Comparison of ENCODE assay signal across 17 cellular contexts in genomic region chr1:3467096-3468036, GRCh38. TPM values are rescaled to one million over a fixed set of nuclear protein-coding genes. Genes with fewer than 3 reads are reported as not detected.
DNase-seq lines count a peak whose midpoint lies in the region; ATAC-seq and TF ChIP-seq lines count a peak whose summit lies in the region.
"Had no signal": no experiment of that assay in that cellular context is flagged by ENCODE, and none has a peak within 500 bp of the region (broad histone marks: within the 10 kb centered on the region; RNA-seq: fewer than 3 reads in every experiment).

No MANE protein-coding gene starts in this region.

- H2BK15ac ChIP-seq in mesendoderm (replicated peaks; ENCODE audit: low read depth): no peak overlapping the region

- intact Hi-C loops in A673 (cut with micrococcal nuclease; ENCODE audit: unreplicated experiment): no loop called here
- intact Hi-C loops in heart left ventricle (cut with DNase I): no loop called here

- H3K4ac ChIP-seq in mesendoderm (ENCODE audit: low read depth, low read length): no peak overlapping the region

- H3K4me2 ChIP-seq in osteoblast (ENCODE audit: insufficient read depth, low read length): no peak overlapping the region
- no peak overlapping the region for H3K4me2 ChIP-seq in mesendoderm (ENCODE audit: low read length)

- 85 to 92% (median 88%) methylated on average over 16 to 35 of the region's 35 CpGs for WGBS in heart left ventricle, 4 donors
- WGBS in mesendoderm (ENCODE audit: extremely low coverage, insufficient coverage, low lambda C conversion rate): no CpG with 5 or more reads among the region's 35 CpGs

- H4K5ac ChIP-seq in mesendoderm (ENCODE audit: low read length): no peak overlapping the region

- H3K4me1 ChIP-seq in A673 (ENCODE audit: insufficient read depth, low read length, poor library complexity, severe bottlenecking): peaks cover 18% of the 10 kb centered on the region
- peaks cover 0 to 12% (median 8%) of the 10 kb centered on the region in 12 donors for H3K4me1 ChIP-seq in heart left ventricle
- peaks cover 3% of the 10 kb centered on the region for H3K4me1 ChIP-seq in osteoblast (ENCODE audit: insufficient read depth, low read length)
- peaks cover 5% of the 10 kb centered on the region for H3K4me1 ChIP-seq in mesendoderm (ENCODE audit: control insufficient read depth, low read depth, low read length)
- H3K4me1 ChIP-seq: ascending aorta, uterus had no signal

- H3K27ac ChIP-seq in A673 (ENCODE audit: low read depth, low read length, poor library complexity, severe bottlenecking) (peak overlapping the region; percentile 16), heart left ventricle (no peak overlapping the region), osteoblast (ENCODE audit: low read depth, low read length) (no peak overlapping the region), mesendoderm (ENCODE audit: low read depth, low read length) (no peak overlapping the region)
- H3K27ac ChIP-seq: ascending aorta, dorsolateral prefrontal cortex, uterus had no signal

- no peak overlapping the region for H2BK5ac ChIP-seq in mesendoderm (ENCODE audit: low read length)

- H3K27me3 ChIP-seq in A673 (replicated peaks; ENCODE audit: insufficient read depth, low read depth, low read length, poor library complexity) (no peaks in the 10 kb centered on the region), heart left ventricle (no peaks in the 10 kb centered on the region), osteoblast (ENCODE audit: insufficient read depth, low read length) (peaks cover 6% of the 10 kb centered on the region), mesendoderm (ENCODE audit: insufficient read depth, low read length, poor library complexity) (no peaks in the 10 kb centered on the region)
- H3K27me3 ChIP-seq: ascending aorta, dorsolateral prefrontal cortex, uterus had no signal

- DNase-seq in A673 (ENCODE audit: low spot score) (no peak), Daoy (ENCODE audit: low read depth) (peak; percentile 34), heart left ventricle (peak in 3 of 5 donors; percentile 22 to 49 (median 24)), osteoblast (ENCODE audit: insufficient read length, low spot score, missing footprints) (peak; percentile 95), mesendoderm (no peak), GM20000 (ENCODE audit: low spot score) (no peak)
- DNase-seq: activated naive CD4-positive, alpha-beta T cell treated with anti-CD3 and anti-CD28 coated beads, Interleukin-2, amount 50 U/mL, for 16 hours; activated T-cell treated with anti-CD3 and anti-CD28 coated beads, Interleukin-2, amount 50 U/mL, for 72 hours; central memory CD4-positive, alpha-beta T cell; H9; SHP77 treated with DMSO at 0.1 percent for 48 hours; uterus had no signal

- H2AFZ ChIP-seq in osteoblast (ENCODE audit: low read length): no peak overlapping the region

- H2BK120ac ChIP-seq in mesendoderm (ENCODE audit: low read depth, low read length): no peak overlapping the region

- no peaks in the 10 kb centered on the region for H4K20me1 ChIP-seq in osteoblast (ENCODE audit: insufficient read depth, low read length)

- H3K36me3 ChIP-seq in A673 (ENCODE audit: insufficient read depth, low read length, poor library complexity, severe bottlenecking): no peaks in the 10 kb centered on the region
- H3K36me3 ChIP-seq in heart left ventricle: no peaks in the 10 kb centered on the region
- no peaks in the 10 kb centered on the region for H3K36me3 ChIP-seq in osteoblast (ENCODE audit: insufficient read depth, low read length)
- H3K36me3 ChIP-seq in mesendoderm (ENCODE audit: control insufficient read depth, insufficient read depth, low read length): no peaks in the 10 kb centered on the region
- H3K36me3 ChIP-seq: ascending aorta, uterus had no signal

- CTCF ChIA-PET in A673 (lab: Charles Lee): interaction anchor here (1.3 kb wide), 1 partner anchor 14 kb away, joined by 4 read pairs; no protein-coding TSS in a partner anchor

- no peak overlapping the region for H3K56ac ChIP-seq in mesendoderm (ENCODE audit: low read length)

- TF ChIP-seq POLR2A in heart left ventricle (IDR thresholded peaks at IDR 0.05): no peak

- ATAC-seq in heart left ventricle (no peak), GM18520 (IDR thresholded peaks at IDR 0.05; ENCODE audit: unreplicated experiment) (no peak)
- ATAC-seq: activated T-cell treated with anti-CD3 and anti-CD28 coated beads, Interleukin-2, amount 50 U/mL, for 72 hours; K562 had no signal

- no peak for TF ChIP-seq CTCF in A673 (conservative IDR thresholded peaks at IDR 0.05; ENCODE audit: low read depth, low read length)
- TF ChIP-seq CTCF in heart left ventricle (IDR thresholded peaks at IDR 0.05): no peak
- TF ChIP-seq CTCF in osteoblast (IDR thresholded peaks at IDR 0.05; ENCODE audit: extremely low read depth, low read depth, low read length): no peak
- no peak for TF ChIP-seq CTCF in GM20000 (IDR thresholded peaks at IDR 0.05; ENCODE audit: extremely low read depth, missing control alignments)

- H3K23ac ChIP-seq in mesendoderm (ENCODE audit: low read length): no peak overlapping the region

- H3K79me2 ChIP-seq in osteoblast (ENCODE audit: insufficient read depth, low read length): no peaks in the 10 kb centered on the region
- no peaks in the 10 kb centered on the region for H3K79me2 ChIP-seq in mesendoderm (ENCODE audit: control insufficient read depth, insufficient read depth, low read length)

- H4K8ac ChIP-seq in mesendoderm (ENCODE audit: low read depth, low read length): no peak overlapping the region

- no peaks in the 10 kb centered on the region for H3K79me1 ChIP-seq in mesendoderm (ENCODE audit: low read length)

- no peak overlapping the region for H3K18ac ChIP-seq in mesendoderm (ENCODE audit: low read length)

- H3K4me3 ChIP-seq in A673 (ENCODE audit: low read depth, low read length, poor library complexity, severe bottlenecking) (no peak overlapping the region), heart left ventricle (no peak overlapping the region), osteoblast (ENCODE audit: insufficient read depth, low read length) (no peak overlapping the region), mesendoderm (ENCODE audit: low read length) (no peak overlapping the region)
- H3K4me3 ChIP-seq: ascending aorta, dorsolateral prefrontal cortex, K562, uterus had no signal

- BruUV-seq in A673 (replicated peaks; lab: Mats Ljungman, UMichigan): no TSS peak

- H3K9me3 ChIP-seq in A673 (ENCODE audit: low read depth, low read length, poor library complexity, severe bottlenecking) (no peaks in the 10 kb centered on the region), heart left ventricle (no peaks in the 10 kb centered on the region), osteoblast (ENCODE audit: low read depth, low read length) (no peaks in the 10 kb centered on the region)
- H3K9me3 ChIP-seq: ascending aorta, uterus had no signal

- POLR2A ChIA-PET in A673 (lab: Charles Lee; ENCODE audit: low non-redundant PET): no interaction called here

- H2AK5ac ChIP-seq in mesendoderm (ENCODE audit: low read length): no peak overlapping the region

- no peak overlapping the region for H3K9ac ChIP-seq in mesendoderm (ENCODE audit: low read length)

RNA-seq across cellular contexts. Expression of gene ARHGEF16, which starts 12.9 kb away (rescaled TPM):
- total RNA-seq in A673 (2021) (8.9 and 11.2 TPM in 2 replicates), heart left ventricle (1 to 10 TPM in 2 of 9 donors, under 1 TPM in 7; 0.31 to 1.4 (median 0.51) TPM), osteoblast (not detected in 2 replicates)
- total RNA-seq in Daoy (2014; rRNA removed; shearing (Covaris generic)): 4.7 and 10.9 TPM in 2 replicates
- under 1 TPM; 0.43 to 0.76 TPM for polyA plus RNA-seq in heart left ventricle
- polyA plus RNA-seq in mesendoderm (2013, experiment 1 of 2): 8.4 TPM
- 8.1 TPM for polyA plus RNA-seq in mesendoderm (2013, experiment 2 of 2)
- total RNA-seq: ascending aorta; CD8-positive, alpha-beta memory T cell had no signal

Comparison
In these comparisons a context has a peak if more than half of its experiments do, and no peak if none do; other contexts are left out.
1. DNase-seq: peak in Daoy (single experiment), heart left ventricle (3 of 5) and osteoblast (single experiment); none in A673 (single experiment), mesendoderm (single experiment) and GM20000 (single experiment).